ENCODE assay signal across 12 cellular contexts in genomic region chr3:66456711-66457173, GRCh38. TPM values are rescaled to one million over a fixed set of nuclear protein-coding genes. Genes with fewer than 3 reads are reported as not detected.
DNase-seq lines count a peak whose midpoint lies in the region; ATAC-seq and TF ChIP-seq lines count a peak whose summit lies in the region.
"Had no signal": no experiment of that assay in that cellular context is flagged by ENCODE, and none has a peak within 500 bp of the region (broad histone marks: within the 10 kb centered on the region; RNA-seq: fewer than 3 reads in every experiment).

No MANE protein-coding gene starts in this region.

- H3K36me3 Mint-ChIP-seq in central memory CD8-positive, alpha-beta T cell (ENCODE audit: insufficient read depth), result peaks cover 9% of the 10 kb centered on the region

- peaks cover 20% of the 10 kb centered on the region for H3K4me1 Mint-ChIP-seq in central memory CD8-positive, alpha-beta T cell

- intact Hi-C loops in left colon (cut with DNase I, micrococcal nuclease), result no loop called here

- H3K4me3 ChIP-seq in Karpas-422 (ENCODE audit: low read length) (no peak overlapping the region), skeletal muscle tissue (ENCODE audit: low read length in 3 of 3) (peak overlapping the region in 2 of 3 donors; percentile 1 to 35)
- H3K4me3 ChIP-seq: breast epithelium, right lobe of liver had no signal

- peak overlapping the region; percentile 33 for H3K27ac Mint-ChIP-seq in central memory CD8-positive, alpha-beta T cell (ENCODE audit: low read depth)

- H3K36me3 ChIP-seq in Karpas-422 (ENCODE audit: insufficient read depth, low read length) (peaks cover 9% of the 10 kb centered on the region; the same call in 1 of the 2 replicates), skeletal muscle tissue (ENCODE audit: control insufficient read depth in 3 of 3, insufficient read depth in 3 of 3, low read length in 3 of 3) (peaks cover 3 to 28% (median 9%) of the 10 kb centered on the region in 3 donors)
- H3K36me3 ChIP-seq: breast epithelium had no signal

- ATAC-seq in central memory CD8-positive, alpha-beta T cell (replicated peaks; ENCODE audit: extremely low read depth, poor library complexity, severe bottlenecking), result peak; percentile 85
- ATAC-seq in left colon (peak; percentile 29), foreskin keratinocyte (no peak), GM21528 (IDR thresholded peaks at IDR 0.05; ENCODE audit: low FRiP score, unreplicated experiment) (no peak)
- ATAC-seq: left lobe of liver had no signal

- no peaks in the 10 kb centered on the region for H3K9me2 ChIP-seq in Karpas-422 (replicated peaks; ENCODE audit: insufficient read depth, low read length)

- H3K9me3 ChIP-seq in Karpas-422 (ENCODE audit: low read length) (no peaks in the 10 kb centered on the region), skeletal muscle tissue (ENCODE audit: control insufficient read depth in 3 of 3, low read length in 3 of 3) (no peaks in the 10 kb centered on the region)
- H3K9me3 ChIP-seq: breast epithelium, right lobe of liver had no signal

- no peak overlapping the region for H3K9ac ChIP-seq in Karpas-422 (ENCODE audit: low read length)
- peak overlapping the region; percentile 24 to 69 (median 54) for H3K9ac ChIP-seq in skeletal muscle tissue (ENCODE audit: low read depth in 1 of 3, low read length in 3 of 3)

- DNase-seq in Karpas-422, result no peak
- DNase-seq in central memory CD8-positive, alpha-beta T cell (ENCODE audit: low spot score in 2 of 2), result peak in 1 of 2 donors; percentile 15
- no peak for DNase-seq in left colon
- DNase-seq in NCI-H2107 treated with DMSO at 0.1 percent for 48 hours (lab: John Stamatoyannopoulos, UW; ENCODE audit: unreplicated experiment), result no peak
- no peak for DNase-seq in foreskin keratinocyte
- DNase-seq in OCI-M1 (lab: John Stamatoyannopoulos, UW), result no peak
- DNase-seq: NCI-H2081, right lobe of liver had no signal

- peak overlapping the region; percentile 57 for H3K27ac ChIP-seq in Karpas-422 (ENCODE audit: low read length)
- peak overlapping the region; percentile 57 for H3K27ac ChIP-seq in skeletal muscle tissue (ENCODE audit: low read depth, low read length)
- no peak overlapping the region for H3K27ac ChIP-seq in foreskin keratinocyte
- H3K27ac ChIP-seq: right lobe of liver had no signal

- peak overlapping the region; percentile 7 for H3K4me3 Mint-ChIP-seq in central memory CD8-positive, alpha-beta T cell

- no peaks in the 10 kb centered on the region for H4K20me1 ChIP-seq in Karpas-422 (ENCODE audit: insufficient read depth, low read depth, low read length)

- H2AFZ ChIP-seq in Karpas-422 (ENCODE audit: low read length), result no peak overlapping the region

- H3K9me3 Mint-ChIP-seq in central memory CD8-positive, alpha-beta T cell, result no peaks in the 10 kb centered on the region

- peaks cover 89% of the 10 kb centered on the region for H3K4me1 ChIP-seq in Karpas-422 (ENCODE audit: low read length)
- peaks cover 49 to 59% (median 59%) of the 10 kb centered on the region in 3 donors for H3K4me1 ChIP-seq in skeletal muscle tissue (ENCODE audit: control insufficient read depth in 3 of 3, insufficient read depth in 3 of 3, low read length in 3 of 3)
- H3K4me1 ChIP-seq in foreskin keratinocyte, result no peaks in the 10 kb centered on the region

- TF ChIP-seq CTCF in foreskin keratinocyte (conservative IDR thresholded peaks at IDR 0.05), result no peak

- peaks cover 41% of the 10 kb centered on the region; the same call in 1 of the 2 replicates for H3K79me2 ChIP-seq in Karpas-422 (ENCODE audit: low read length)

- H3K27me3 Mint-ChIP-seq in central memory CD8-positive, alpha-beta T cell, result no peaks in the 10 kb centered on the region

- H3K27me3 ChIP-seq in Karpas-422 (ENCODE audit: low read length), result no peaks in the 10 kb centered on the region
- no peaks in the 10 kb centered on the region for H3K27me3 ChIP-seq in skeletal muscle tissue (ENCODE audit: control insufficient read depth in 3 of 3, insufficient read depth in 3 of 3, low read length in 3 of 3)
- no peaks in the 10 kb centered on the region for H3K27me3 ChIP-seq in foreskin keratinocyte
- H3K27me3 ChIP-seq: breast epithelium, right lobe of liver had no signal

- H3K4me2 ChIP-seq in Karpas-422 (ENCODE audit: low read depth, low read length, poor library complexity, severe bottlenecking), result no peak overlapping the region

RNA-seq across cellular contexts. Expression of gene LRIG1, which starts 44.1 kb away (rescaled TPM):
- total RNA-seq in Karpas-422 (2014; rRNA removed; shearing (Covaris generic); ENCODE audit: low replicate concordance), result 52.4 and 75.4 TPM in 2 replicates
- total RNA-seq in left colon, result 10 to 100 TPM; 55.4 to 57.0 TPM
- total RNA-seq in skeletal muscle tissue, result 135 TPM
- 7.9 and 15.2 TPM in 2 replicates for total RNA-seq in foreskin keratinocyte
- 2.6 and 6.8 TPM in 2 replicates for polyA plus RNA-seq in foreskin keratinocyte

Comparison
In these comparisons a context has a peak if more than half of its experiments do, and no peak if none do; other contexts are left out.
1. ATAC-seq: peak in central memory CD8-positive, alpha-beta T cell (single experiment) and left colon (single experiment); none in foreskin keratinocyte (single experiment) and GM21528 (single experiment).